In genomic region chr11:73597956-73598718, GRCh38 we compare ENCODE assay signal across 8 cellular contexts. TPM values are rescaled to one million over a fixed set of nuclear protein-coding genes. Genes with fewer than 3 reads are reported as not detected.
A peak's percentile ranks its signal among the peaks of the same experiment; 100 is the strongest.
DNase-seq lines count a peak whose midpoint lies in the region; ATAC-seq and TF ChIP-seq lines count a peak whose summit lies in the region.

A gene with protein sequence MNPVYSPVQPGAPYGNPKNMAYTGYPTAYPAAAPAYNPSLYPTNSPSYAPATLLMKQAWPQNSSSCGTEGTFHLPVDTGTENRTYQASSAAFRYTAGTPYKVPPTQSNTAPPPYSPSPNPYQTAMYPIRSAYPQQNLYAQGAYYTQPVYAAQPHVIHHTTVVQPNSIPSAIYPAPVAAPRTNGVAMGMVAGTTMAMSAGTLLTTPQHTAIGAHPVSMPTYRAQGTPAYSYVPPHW (minus strand): TSS chr11:73598112. CDS start chr11:73468474, 129,638 bp downstream.

- in situ Hi-C loops in GM18951 (cut with MboI; ENCODE audit: low sequenced_read_pairs, unreplicated experiment), result no loop called here

- POLR2A ChIA-PET in activated B cell treated with CpG ODN at 0.5 μM for 24 hours (lab: Charles Lee), result interaction anchor here (0.6 to 1.3 kb wide), 11 partner anchors 22 to 984 kb away, joined by 3 to 12 read pairs (median 3); no protein-coding TSS in a partner anchor

- peak within 1 kb of the TSS; percentile 94 for H3K27ac ChIP-seq in caudate nucleus (ENCODE audit: low read depth, low read length)

- CTCF ChIA-PET in activated B cell treated with CpG ODN at 0.5 μM for 24 hours (lab: Charles Lee), result interaction anchor here (0.6 to 0.7 kb wide), 2 partner anchors 26 to 163 kb away, joined by 3 read pairs; partner anchors contain the start of gene RAB6A

- H3K27ac Mint-ChIP-seq in activated B cell treated with CpG ODN at 0.5 μM for 24 hours (peak within 1 kb of the TSS; percentile 88), immature natural killer cell (peak within 1 kb of the TSS; percentile 87 to 95 (median 92))

- no peaks in the 10 kb centered on the region for H3K9me3 Mint-ChIP-seq in activated B cell treated with CpG ODN at 0.5 μM for 24 hours
- no peaks in the 10 kb centered on the region for H3K9me3 Mint-ChIP-seq in immature natural killer cell

- peak; percentile 74 for TF ChIP-seq POLR2A in GM18951 (IDR thresholded peaks at IDR 0.05; ENCODE audit: extremely low read depth, insufficient read depth, insufficient read length)

- H3K36me3 Mint-ChIP-seq in activated B cell treated with CpG ODN at 0.5 μM for 24 hours (ENCODE audit: low read depth), result peaks cover 6% of the 10 kb centered on the region
- no peaks in the 10 kb centered on the region for H3K36me3 Mint-ChIP-seq in immature natural killer cell

- H3K4me1 Mint-ChIP-seq in activated B cell treated with CpG ODN at 0.5 μM for 24 hours, result peaks cover 26% of the 10 kb centered on the region
- H3K4me1 Mint-ChIP-seq in immature natural killer cell, result peaks cover 26 to 43% of the 10 kb centered on the region in 2 donors

- H3K27me3 Mint-ChIP-seq in activated B cell treated with CpG ODN at 0.5 μM for 24 hours, result no peaks in the 10 kb centered on the region
- H3K27me3 Mint-ChIP-seq in immature natural killer cell (ENCODE audit: low read depth in 3 of 3), result peaks cover 8 to 16% (median 12%) of the 10 kb centered on the region in 3 donors

- intact Hi-C loops in activated B cell treated with CpG ODN at 0.5 μM for 24 hours (cut with micrococcal nuclease), result loop anchor here (1.0 to 5.0 kb wide), 6 partner anchors 49 to 799 kb away; partner anchors contain the start of genes PGM2L1, RAB6A and RELT

- peak; percentile 91 for DNase-seq in AG09319 (ENCODE audit: extremely low read depth, low read depth)
- peak; percentile 98 for DNase-seq in NCI-H345 (lab: John Stamatoyannopoulos, UW)
- DNase-seq in activated B cell treated with CpG ODN at 0.5 μM for 24 hours, result peak; percentile 81
- peak; percentile 60 to 99 (median 95) for DNase-seq in caudate nucleus (lab: John Stamatoyannopoulos, UW)
- DNase-seq in immature natural killer cell, result peak; percentile 83 to 91 (median 89)
- peak; percentile 91 for DNase-seq in smooth muscle cell of the brain vasculature (ENCODE audit: low read depth, low spot score)

- TF ChIP-seq CTCF in AG09319 (IDR thresholded peaks at IDR 0.05; ENCODE audit: low read depth, low read length), result no peak
- TF ChIP-seq CTCF in activated B cell treated with CpG ODN at 0.5 μM for 24 hours (IDR thresholded peaks at IDR 0.05), result no peak

- peak; percentile 94 for ATAC-seq in HG03196 (IDR thresholded peaks at IDR 0.05; ENCODE audit: unreplicated experiment)
- peak; percentile 93 for ATAC-seq in activated B cell treated with CpG ODN at 0.5 μM for 24 hours (ENCODE audit: low read depth)

- H3K4me3 Mint-ChIP-seq in activated B cell treated with CpG ODN at 0.5 μM for 24 hours (peak within 1 kb of the TSS; percentile 92), immature natural killer cell (peak within 1 kb of the TSS; percentile 91 to 98 (median 96))

RNA-seq across cellular contexts. Expression of the gene that starts here (rescaled TPM):
- total RNA-seq in activated B cell treated with CpG ODN at 0.5 μM for 24 hours, result 14.1 and 16.5 TPM in 2 replicates
- 1 to 10 TPM; 1.3 to 3.1 (median 1.3) TPM for polyA plus RNA-seq in immature natural killer cell

Comparison
In these comparisons a context has a peak if more than half of its experiments do, and no peak if none do; other contexts are left out.
1. Peak in every context shown above with its lines: DNase-seq, ATAC-seq and H3K27ac ChIP-seq.